Comparison of ENCODE assay signal across 8 cellular contexts in genomic region chr14:99228760-99229159, GRCh38. TPM values are rescaled to one million over a fixed set of nuclear protein-coding genes. Genes with fewer than 3 reads are reported as not detected.
DNase-seq lines count a peak whose midpoint lies in the region; ATAC-seq and TF ChIP-seq lines count a peak whose summit lies in the region.
"Not testable (repeated sequence)": the region's sequence is repeated elsewhere in the genome, so short reads cannot be mapped to it uniquely, and the experiment has no call there.
"Had no signal": no experiment of that assay in that cellular context is flagged by ENCODE, and none has a peak within 500 bp of the region (broad histone marks: within the 10 kb centered on the region; RNA-seq: fewer than 3 reads in every experiment).

No MANE protein-coding gene starts in this region.

- TF ChIP-seq CTCF in CD8-positive, alpha-beta T cell (IDR thresholded peaks at IDR 0.05); spleen (IDR thresholded peaks at IDR 0.05 in 8 of 11, conservative IDR thresholded peaks at IDR 0.05 in 3 of 11): not testable (repeated sequence)

- peak overlapping the region; percentile 99 for H3K27ac Mint-ChIP-seq in CD8-positive, alpha-beta T cell
- peak overlapping the region; percentile 88 for H3K27ac Mint-ChIP-seq in activated CD4-positive, alpha-beta T cell treated with anti-CD3 and anti-CD28 coated beads for 36 hours
- peak overlapping the region; percentile 91 for H3K27ac Mint-ChIP-seq in activated CD8-positive, alpha-beta memory T cell treated with anti-CD3 and anti-CD28 coated beads, Interleukin-2, amount 10 ng/mL, durations not matched to agents 7 days and 5 days
- peak overlapping the region; percentile 97 for H3K27ac Mint-ChIP-seq in activated naive CD8-positive, alpha-beta T cell treated with anti-CD3 and anti-CD28 coated beads, Interleukin-2, amount 10 ng/mL, durations not matched to agents 7 days and 5 days
- H3K27ac Mint-ChIP-seq in naive thymus-derived CD4-positive, alpha-beta T cell, result peak overlapping the region; percentile 94 to 100 (median 99)

- H3K36me3 Mint-ChIP-seq in CD8-positive, alpha-beta T cell, result peaks cover 73% of the 10 kb centered on the region
- H3K36me3 Mint-ChIP-seq in activated CD4-positive, alpha-beta T cell treated with anti-CD3 and anti-CD28 coated beads for 36 hours (ENCODE audit: low read depth), result peaks cover 72% of the 10 kb centered on the region
- H3K36me3 Mint-ChIP-seq in activated CD8-positive, alpha-beta memory T cell treated with anti-CD3 and anti-CD28 coated beads, Interleukin-2, amount 10 ng/mL, durations not matched to agents 7 days and 5 days, result peaks cover 53% of the 10 kb centered on the region
- H3K36me3 Mint-ChIP-seq in activated naive CD8-positive, alpha-beta T cell treated with anti-CD3 and anti-CD28 coated beads, Interleukin-2, amount 10 ng/mL, durations not matched to agents 7 days and 5 days, result peaks cover 43% of the 10 kb centered on the region
- H3K36me3 Mint-ChIP-seq in naive thymus-derived CD4-positive, alpha-beta T cell, result peaks cover 10 to 48% (median 45%) of the 10 kb centered on the region in 5 donors

- not testable (repeated sequence) for H3K9me3 ChIP-seq in CD8-positive, alpha-beta T cell (ENCODE audit: low read length); naive thymus-derived CD4-positive, alpha-beta T cell (ENCODE audit: control insufficient read depth in 2 of 3, low read length in 3 of 3); spleen

- peak overlapping the region; percentile 75 for H3K4me3 Mint-ChIP-seq in CD8-positive, alpha-beta T cell
- H3K4me3 Mint-ChIP-seq in activated CD4-positive, alpha-beta T cell treated with anti-CD3 and anti-CD28 coated beads for 36 hours, result peak overlapping the region; percentile 67
- H3K4me3 Mint-ChIP-seq in activated CD8-positive, alpha-beta memory T cell treated with anti-CD3 and anti-CD28 coated beads, Interleukin-2, amount 10 ng/mL, durations not matched to agents 7 days and 5 days, result peak overlapping the region; percentile 73
- H3K4me3 Mint-ChIP-seq in activated naive CD8-positive, alpha-beta T cell treated with anti-CD3 and anti-CD28 coated beads, Interleukin-2, amount 10 ng/mL, durations not matched to agents 7 days and 5 days, result peak overlapping the region; percentile 86
- H3K4me3 Mint-ChIP-seq in naive thymus-derived CD4-positive, alpha-beta T cell, result peak overlapping the region; percentile 79 to 94 (median 86)

- CTCF ChIA-PET in CD8-positive, alpha-beta T cell (lab: Charles Lee), result interaction anchor here (0.6 to 21.1 kb wide), 8 partner anchors 11 to 1944 kb away, joined by 3 to 284 read pairs (median 4); no protein-coding TSS in a partner anchor
- CTCF ChIA-PET in activated CD4-positive, alpha-beta T cell treated with anti-CD3 and anti-CD28 coated beads for 36 hours (lab: Charles Lee), result interaction anchor here (0.5 to 4.7 kb wide), 5 partner anchors 8 to 38 kb away, joined by 4 to 18 read pairs (median 14); no protein-coding TSS in a partner anchor
- CTCF ChIA-PET in activated CD8-positive, alpha-beta memory T cell treated with anti-CD3 and anti-CD28 coated beads, Interleukin-2, amount 10 ng/mL, durations not matched to agents 7 days and 5 days (lab: Charles Lee), result interaction anchor here (0.8 to 20.0 kb wide), 8 partner anchors 8 to 1089 kb away, joined by 4 to 395 read pairs (median 8); partner anchors contain the start of gene BCL11B
- CTCF ChIA-PET in naive thymus-derived CD4-positive, alpha-beta T cell (lab: Charles Lee), result interaction anchor here (0.6 to 2.7 kb wide), 7 partner anchors 9 to 939 kb away, joined by 3 to 14 read pairs (median 4); no protein-coding TSS in a partner anchor

- H3K4me3 ChIP-seq in CD8-positive, alpha-beta T cell (ENCODE audit: low read depth, low read length); spleen: not testable (repeated sequence)
- H3K4me3 ChIP-seq in naive thymus-derived CD4-positive, alpha-beta T cell (ENCODE audit: low read length), result peak overlapping the region; percentile 7

- not testable (repeated sequence) for TF ChIP-seq POLR2A in spleen (IDR thresholded peaks at IDR 0.05)

- peaks cover 46% of the 10 kb centered on the region for H3K36me3 ChIP-seq in CD8-positive, alpha-beta T cell (ENCODE audit: insufficient read depth, low read length)
- H3K36me3 ChIP-seq in naive thymus-derived CD4-positive, alpha-beta T cell (ENCODE audit: control insufficient read depth in 2 of 3, insufficient read depth in 3 of 3, low read length in 3 of 3), result peaks cover 11 to 63% (median 24%) of the 10 kb centered on the region in 3 experiments
- not testable (repeated sequence) for H3K36me3 ChIP-seq in spleen

- peak overlapping the region; percentile 60 for H3K27ac ChIP-seq in CD8-positive, alpha-beta T cell (ENCODE audit: low read depth, low read length)
- H3K27ac ChIP-seq in naive thymus-derived CD4-positive, alpha-beta T cell (ENCODE audit: low read depth, low read length), result peak overlapping the region; percentile 98
- peak overlapping the region in 3 of 8 donors; percentile 9 to 86 (median 18) for H3K27ac ChIP-seq in spleen

- DNase-seq in CD8-positive, alpha-beta T cell; activated CD4-positive, alpha-beta T cell treated with anti-CD3 and anti-CD28 coated beads for 36 hours; activated CD8-positive, alpha-beta memory T cell treated with anti-CD3 and anti-CD28 coated beads, Interleukin-2, amount 10 ng/mL, durations not matched to agents 7 days and 5 days; activated naive CD8-positive, alpha-beta T cell treated with anti-CD3 and anti-CD28 coated beads, Interleukin-2, amount 10 ng/mL, durations not matched to agents 7 days and 5 days; naive thymus-derived CD4-positive, alpha-beta T cell: not testable (repeated sequence)
- peak; percentile 50 for DNase-seq in activated effector memory CD4-positive, alpha-beta T cell treated with anti-CD3 and anti-CD28 coated beads, Interleukin-2, amount 50 U/mL, for 16 hours
- DNase-seq in spleen, result peak; percentile 42

- not testable (repeated sequence) for H3K9me3 Mint-ChIP-seq in CD8-positive, alpha-beta T cell; activated CD4-positive, alpha-beta T cell treated with anti-CD3 and anti-CD28 coated beads for 36 hours (ENCODE audit: low read depth); activated CD8-positive, alpha-beta memory T cell treated with anti-CD3 and anti-CD28 coated beads, Interleukin-2, amount 10 ng/mL, durations not matched to agents 7 days and 5 days (ENCODE audit: low read depth); activated naive CD8-positive, alpha-beta T cell treated with anti-CD3 and anti-CD28 coated beads, Interleukin-2, amount 10 ng/mL, durations not matched to agents 7 days and 5 days
- peaks cover 0 to 28% (median 0%) of the 10 kb centered on the region in 11 donors for H3K9me3 Mint-ChIP-seq in naive thymus-derived CD4-positive, alpha-beta T cell

- WGBS in spleen, 5 donors, result 76 to 88% (median 85%) methylated on average over 4 of the region's 4 CpGs

- not testable (repeated sequence) for H3K27me3 ChIP-seq in CD8-positive, alpha-beta T cell (ENCODE audit: insufficient read depth, low read length); naive thymus-derived CD4-positive, alpha-beta T cell (ENCODE audit: control insufficient read depth in 2 of 2, insufficient read depth in 2 of 2, low read length in 2 of 2)
- peaks cover 0 to 63% (median 15%) of the 10 kb centered on the region in 7 donors for H3K27me3 ChIP-seq in spleen (replicated peaks in 1 of 7)

- not testable (repeated sequence) for ATAC-seq in CD8-positive, alpha-beta T cell; activated CD4-positive, alpha-beta T cell treated with anti-CD3 and anti-CD28 coated beads for 36 hours; activated CD8-positive, alpha-beta memory T cell treated with anti-CD3 and anti-CD28 coated beads, Interleukin-2, amount 10 ng/mL, durations not matched to agents 7 days and 5 days; activated naive CD8-positive, alpha-beta T cell treated with anti-CD3 and anti-CD28 coated beads, Interleukin-2, amount 10 ng/mL, durations not matched to agents 7 days and 5 days (ENCODE audit: low read depth); naive thymus-derived CD4-positive, alpha-beta T cell

- not testable (repeated sequence) for H3K27me3 Mint-ChIP-seq in CD8-positive, alpha-beta T cell (ENCODE audit: low read depth); activated CD4-positive, alpha-beta T cell treated with anti-CD3 and anti-CD28 coated beads for 36 hours; activated CD8-positive, alpha-beta memory T cell treated with anti-CD3 and anti-CD28 coated beads, Interleukin-2, amount 10 ng/mL, durations not matched to agents 7 days and 5 days; activated naive CD8-positive, alpha-beta T cell treated with anti-CD3 and anti-CD28 coated beads, Interleukin-2, amount 10 ng/mL, durations not matched to agents 7 days and 5 days; naive thymus-derived CD4-positive, alpha-beta T cell

- peaks cover 95% of the 10 kb centered on the region for H3K4me1 Mint-ChIP-seq in CD8-positive, alpha-beta T cell (ENCODE audit: low read depth)
- H3K4me1 Mint-ChIP-seq in activated CD4-positive, alpha-beta T cell treated with anti-CD3 and anti-CD28 coated beads for 36 hours, result peaks cover 96% of the 10 kb centered on the region
- H3K4me1 Mint-ChIP-seq in activated CD8-positive, alpha-beta memory T cell treated with anti-CD3 and anti-CD28 coated beads, Interleukin-2, amount 10 ng/mL, durations not matched to agents 7 days and 5 days, result peaks cover 94% of the 10 kb centered on the region
- H3K4me1 Mint-ChIP-seq in activated naive CD8-positive, alpha-beta T cell treated with anti-CD3 and anti-CD28 coated beads, Interleukin-2, amount 10 ng/mL, durations not matched to agents 7 days and 5 days, result peaks cover 90% of the 10 kb centered on the region
- peaks cover 68 to 96% (median 92%) of the 10 kb centered on the region in 7 donors for H3K4me1 Mint-ChIP-seq in naive thymus-derived CD4-positive, alpha-beta T cell

- intact Hi-C loops in CD8-positive, alpha-beta T cell (cut with DNase I, micrococcal nuclease), result loop anchor here in 1 of 2 experiments (2.0 kb wide), 1 partner anchor 18 kb away; no protein-coding TSS in a partner anchor
- intact Hi-C loops in activated CD4-positive, alpha-beta T cell treated with anti-CD3 and anti-CD28 coated beads for 36 hours (cut with DNase I, micrococcal nuclease); spleen (cut with DNase I; ENCODE audit: low total_unique reads): not testable (repeated sequence)
- intact Hi-C loops in naive thymus-derived CD4-positive, alpha-beta T cell (cut with micrococcal nuclease), result loop anchor here in 1 of 2 donors (1.0 kb wide), 1 partner anchor 1090 kb away; no protein-coding TSS in a partner anchor

- peaks cover 99% of the 10 kb centered on the region for H3K4me1 ChIP-seq in CD8-positive, alpha-beta T cell (ENCODE audit: insufficient read depth, low read length)
- peaks cover 94 to 97% of the 10 kb centered on the region in 2 donors for H3K4me1 ChIP-seq in naive thymus-derived CD4-positive, alpha-beta T cell (ENCODE audit: control insufficient read depth in 2 of 2, insufficient read depth in 2 of 2, low read length in 2 of 2)
- H3K4me1 ChIP-seq in spleen, result peaks cover 0 to 100% (median 33%) of the 10 kb centered on the region in 6 donors

- POLR2A ChIA-PET in CD8-positive, alpha-beta T cell (lab: Charles Lee), result interaction anchor here (1.3 to 63.2 kb wide), 4 partner anchors 11 to 52 kb away, joined by 3 to 2179 read pairs (median 1091); partner anchors contain the start of gene BCL11B
- POLR2A ChIA-PET in activated CD4-positive, alpha-beta T cell treated with anti-CD3 and anti-CD28 coated beads for 36 hours (lab: Charles Lee), result interaction anchor here (0.6 to 1.4 kb wide), 4 partner anchors 9 to 38 kb away, joined by 3 to 6 read pairs (median 4); no protein-coding TSS in a partner anchor
- POLR2A ChIA-PET in activated naive CD8-positive, alpha-beta T cell treated with anti-CD3 and anti-CD28 coated beads, Interleukin-2, amount 10 ng/mL, durations not matched to agents 7 days and 5 days (lab: Charles Lee), result interaction anchor here (1.3 to 23.5 kb wide), 9 partner anchors 11 to 39 kb away, joined by 3 to 796 read pairs (median 28); partner anchors contain the start of gene BCL11B
- POLR2A ChIA-PET in naive thymus-derived CD4-positive, alpha-beta T cell (lab: Charles Lee), result interaction anchor here (0.6 to 69.0 kb wide), 5 partner anchors 3 to 1027 kb away, joined by 3 to 2458 read pairs (median 1374); partner anchors contain the start of gene BCL11B

RNA-seq across cellular contexts. Expression of gene BCL11B, which starts 43.2 kb away (rescaled TPM):
- 100 to 1,000 TPM; 273 to 284 TPM for total RNA-seq in CD8-positive, alpha-beta T cell
- 10 to 100 TPM; 62.1 to 66.2 TPM for total RNA-seq in activated CD4-positive, alpha-beta T cell treated with anti-CD3 and anti-CD28 coated beads for 36 hours
- 10 to 100 TPM; 53.0 to 66.2 TPM for total RNA-seq in activated CD8-positive, alpha-beta memory T cell treated with anti-CD3 and anti-CD28 coated beads, Interleukin-2, amount 10 ng/mL, durations not matched to agents 7 days and 5 days
- 100 to 1,000 TPM in 1 of 2 experiments, 10 to 100 TPM in 1; 99.5 to 104 TPM for total RNA-seq in activated naive CD8-positive, alpha-beta T cell treated with anti-CD3 and anti-CD28 coated beads, Interleukin-2, amount 10 ng/mL, durations not matched to agents 7 days and 5 days
- 100 to 1,000 TPM in 4 of 5 experiments, 10 to 100 TPM in 1; 96.3 to 269 (median 223) TPM for total RNA-seq in naive thymus-derived CD4-positive, alpha-beta T cell
- polyA plus RNA-seq in naive thymus-derived CD4-positive, alpha-beta T cell, result 10 to 100 TPM; 10.9 to 11.6 TPM
- 10 to 100 TPM in 6 of 7 donors, 1 to 10 TPM in 1; 7.9 to 21.1 (median 13.1) TPM for total RNA-seq in spleen
- polyA plus RNA-seq in spleen, result 1 to 10 TPM in 2 of 3 donors, under 1 TPM in 1; 0.74 to 1.5 (median 1.4) TPM
- total RNA-seq: OCI-LY7 had no signal
